ENCODE assay signal across 1 cellular context in the genomic region with DNA sequence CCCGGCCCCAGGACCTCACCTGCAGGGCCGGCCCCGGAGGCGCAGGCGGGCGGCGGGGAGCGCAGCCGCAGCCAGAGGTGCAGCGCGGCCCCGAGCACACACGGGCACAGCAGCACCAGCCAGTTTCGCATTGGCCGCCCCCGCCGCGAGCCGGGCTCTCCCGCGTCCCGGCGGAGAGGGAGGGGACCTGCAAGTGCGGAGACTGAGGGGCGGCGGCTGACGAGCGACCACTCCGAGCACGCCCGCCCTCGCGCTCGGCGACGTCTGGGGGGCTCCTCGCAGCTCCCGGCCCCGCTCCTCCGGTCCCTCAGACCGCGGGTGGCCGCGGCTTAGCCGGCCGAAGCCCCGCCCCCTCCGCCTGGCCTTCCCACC.
TF ChIP-seq lines count a peak whose summit lies in the region.

A gene (minus strand): TSS at position 331 of the 372 bp plus-strand sequence. CDS start 200 bp downstream, at position 131.

TF ChIP-seq in K562, 482 proteins besides CTCF, POLR2A, EP300 and RAD21 (continued from another document and continues in another):
- TF ChIP-seq, protein P1, sequence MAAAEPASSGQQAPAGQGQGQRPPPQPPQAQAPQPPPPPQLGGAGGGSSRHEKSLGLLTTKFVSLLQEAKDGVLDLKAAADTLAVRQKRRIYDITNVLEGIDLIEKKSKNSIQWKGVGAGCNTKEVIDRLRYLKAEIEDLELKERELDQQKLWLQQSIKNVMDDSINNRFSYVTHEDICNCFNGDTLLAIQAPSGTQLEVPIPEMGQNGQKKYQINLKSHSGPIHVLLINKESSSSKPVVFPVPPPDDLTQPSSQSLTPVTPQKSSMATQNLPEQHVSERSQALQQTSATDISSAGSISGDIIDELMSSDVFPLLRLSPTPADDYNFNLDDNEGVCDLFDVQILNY (CRISPR knock-in tag; IDR thresholded peaks at IDR 0.05), result 0 out of 2 replicates have a peak, but pooled peaks have one; percentile 24
- no peak for TF ChIP-seq HOXB6 (CRISPR knock-in tag; IDR thresholded peaks at IDR 0.05; ENCODE audit: borderline replicate concordance)
- TF ChIP-seq NFIC (IDR thresholded peaks at IDR 0.05), result peak; percentile 42
- TF ChIP-seq, protein P2, sequence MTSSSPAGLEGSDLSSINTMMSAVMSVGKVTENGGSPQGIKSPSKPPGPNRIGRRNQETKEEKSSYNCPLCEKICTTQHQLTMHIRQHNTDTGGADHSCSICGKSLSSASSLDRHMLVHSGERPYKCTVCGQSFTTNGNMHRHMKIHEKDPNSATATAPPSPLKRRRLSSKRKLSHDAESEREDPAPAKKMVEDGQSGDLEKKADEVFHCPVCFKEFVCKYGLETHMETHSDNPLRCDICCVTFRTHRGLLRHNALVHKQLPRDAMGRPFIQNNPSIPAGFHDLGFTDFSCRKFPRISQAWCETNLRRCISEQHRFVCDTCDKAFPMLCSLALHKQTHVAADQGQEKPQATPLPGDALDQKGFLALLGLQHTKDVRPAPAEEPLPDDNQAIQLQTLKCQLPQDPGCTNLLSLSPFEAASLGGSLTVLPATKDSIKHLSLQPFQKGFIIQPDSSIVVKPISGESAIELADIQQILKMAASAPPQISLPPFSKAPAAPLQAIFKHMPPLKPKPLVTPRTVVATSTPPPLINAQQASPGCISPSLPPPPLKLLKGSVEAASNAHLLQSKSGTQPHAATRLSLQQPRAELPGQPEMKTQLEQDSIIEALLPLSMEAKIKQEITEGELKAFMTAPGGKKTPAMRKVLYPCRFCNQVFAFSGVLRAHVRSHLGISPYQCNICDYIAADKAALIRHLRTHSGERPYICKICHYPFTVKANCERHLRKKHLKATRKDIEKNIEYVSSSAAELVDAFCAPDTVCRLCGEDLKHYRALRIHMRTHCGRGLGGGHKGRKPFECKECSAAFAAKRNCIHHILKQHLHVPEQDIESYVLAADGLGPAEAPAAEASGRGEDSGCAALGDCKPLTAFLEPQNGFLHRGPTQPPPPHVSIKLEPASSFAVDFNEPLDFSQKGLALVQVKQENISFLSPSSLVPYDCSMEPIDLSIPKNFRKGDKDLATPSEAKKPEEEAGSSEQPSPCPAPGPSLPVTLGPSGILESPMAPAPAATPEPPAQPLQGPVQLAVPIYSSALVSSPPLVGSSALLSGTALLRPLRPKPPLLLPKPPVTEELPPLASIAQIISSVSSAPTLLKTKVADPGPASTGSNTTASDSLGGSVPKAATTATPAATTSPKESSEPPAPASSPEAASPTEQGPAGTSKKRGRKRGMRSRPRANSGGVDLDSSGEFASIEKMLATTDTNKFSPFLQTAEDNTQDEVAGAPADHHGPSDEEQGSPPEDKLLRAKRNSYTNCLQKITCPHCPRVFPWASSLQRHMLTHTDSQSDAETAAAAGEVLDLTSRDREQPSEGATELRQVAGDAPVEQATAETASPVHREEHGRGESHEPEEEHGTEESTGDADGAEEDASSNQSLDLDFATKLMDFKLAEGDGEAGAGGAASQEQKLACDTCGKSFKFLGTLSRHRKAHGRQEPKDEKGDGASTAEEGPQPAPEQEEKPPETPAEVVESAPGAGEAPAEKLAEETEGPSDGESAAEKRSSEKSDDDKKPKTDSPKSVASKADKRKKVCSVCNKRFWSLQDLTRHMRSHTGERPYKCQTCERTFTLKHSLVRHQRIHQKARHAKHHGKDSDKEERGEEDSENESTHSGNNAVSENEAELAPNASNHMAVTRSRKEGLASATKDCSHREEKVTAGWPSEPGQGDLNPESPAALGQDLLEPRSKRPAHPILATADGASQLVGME (CRISPR knock-in tag; IDR thresholded peaks at IDR 0.05), result peak; percentile 82
- no peak for TF ChIP-seq CBFA2T3 (IDR thresholded peaks at IDR 0.05)
- no peak for TF ChIP-seq EP400 (IDR thresholded peaks at IDR 0.05)
- TF ChIP-seq CHCHD3 (CRISPR knock-in tag; IDR thresholded peaks at IDR 0.05), result peak; percentile 59; the same call in 1 of the 2 replicates
- no peak for TF ChIP-seq JUN (IDR thresholded peaks at IDR 0.05; ENCODE audit: borderline replicate concordance, low read depth, low read length)
- TF ChIP-seq JUN (CRISPR knock-in tag; IDR thresholded peaks at IDR 0.05; ENCODE audit: borderline replicate concordance), result no peak
- TF ChIP-seq KDM2B (CRISPR knock-in tag; IDR thresholded peaks at IDR 0.05), result peak; percentile 91; the same call in 1 of the 2 replicates
- TF ChIP-seq, protein P3, sequence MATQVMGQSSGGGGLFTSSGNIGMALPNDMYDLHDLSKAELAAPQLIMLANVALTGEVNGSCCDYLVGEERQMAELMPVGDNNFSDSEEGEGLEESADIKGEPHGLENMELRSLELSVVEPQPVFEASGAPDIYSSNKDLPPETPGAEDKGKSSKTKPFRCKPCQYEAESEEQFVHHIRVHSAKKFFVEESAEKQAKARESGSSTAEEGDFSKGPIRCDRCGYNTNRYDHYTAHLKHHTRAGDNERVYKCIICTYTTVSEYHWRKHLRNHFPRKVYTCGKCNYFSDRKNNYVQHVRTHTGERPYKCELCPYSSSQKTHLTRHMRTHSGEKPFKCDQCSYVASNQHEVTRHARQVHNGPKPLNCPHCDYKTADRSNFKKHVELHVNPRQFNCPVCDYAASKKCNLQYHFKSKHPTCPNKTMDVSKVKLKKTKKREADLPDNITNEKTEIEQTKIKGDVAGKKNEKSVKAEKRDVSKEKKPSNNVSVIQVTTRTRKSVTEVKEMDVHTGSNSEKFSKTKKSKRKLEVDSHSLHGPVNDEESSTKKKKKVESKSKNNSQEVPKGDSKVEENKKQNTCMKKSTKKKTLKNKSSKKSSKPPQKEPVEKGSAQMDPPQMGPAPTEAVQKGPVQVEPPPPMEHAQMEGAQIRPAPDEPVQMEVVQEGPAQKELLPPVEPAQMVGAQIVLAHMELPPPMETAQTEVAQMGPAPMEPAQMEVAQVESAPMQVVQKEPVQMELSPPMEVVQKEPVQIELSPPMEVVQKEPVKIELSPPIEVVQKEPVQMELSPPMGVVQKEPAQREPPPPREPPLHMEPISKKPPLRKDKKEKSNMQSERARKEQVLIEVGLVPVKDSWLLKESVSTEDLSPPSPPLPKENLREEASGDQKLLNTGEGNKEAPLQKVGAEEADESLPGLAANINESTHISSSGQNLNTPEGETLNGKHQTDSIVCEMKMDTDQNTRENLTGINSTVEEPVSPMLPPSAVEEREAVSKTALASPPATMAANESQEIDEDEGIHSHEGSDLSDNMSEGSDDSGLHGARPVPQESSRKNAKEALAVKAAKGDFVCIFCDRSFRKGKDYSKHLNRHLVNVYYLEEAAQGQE (CRISPR knock-in tag; IDR thresholded peaks at IDR 0.05; ENCODE audit: low read depth), result peak; percentile 39
- 0 out of 2 replicates have a peak, but pooled peaks have one; percentile 56 for TF ChIP-seq ZNF830 (CRISPR knock-in tag; IDR thresholded peaks at IDR 0.05)
- TF ChIP-seq KDM5B (IDR thresholded peaks at IDR 0.05; ENCODE audit: insufficient replicate concordance, low read depth, low read length), result peak; percentile 80
- TF ChIP-seq POLR3A (IDR thresholded peaks at IDR 0.05; ENCODE audit: borderline replicate concordance, extremely low read depth, insufficient read depth, insufficient read length), result no peak
- TF ChIP-seq, protein P4, sequence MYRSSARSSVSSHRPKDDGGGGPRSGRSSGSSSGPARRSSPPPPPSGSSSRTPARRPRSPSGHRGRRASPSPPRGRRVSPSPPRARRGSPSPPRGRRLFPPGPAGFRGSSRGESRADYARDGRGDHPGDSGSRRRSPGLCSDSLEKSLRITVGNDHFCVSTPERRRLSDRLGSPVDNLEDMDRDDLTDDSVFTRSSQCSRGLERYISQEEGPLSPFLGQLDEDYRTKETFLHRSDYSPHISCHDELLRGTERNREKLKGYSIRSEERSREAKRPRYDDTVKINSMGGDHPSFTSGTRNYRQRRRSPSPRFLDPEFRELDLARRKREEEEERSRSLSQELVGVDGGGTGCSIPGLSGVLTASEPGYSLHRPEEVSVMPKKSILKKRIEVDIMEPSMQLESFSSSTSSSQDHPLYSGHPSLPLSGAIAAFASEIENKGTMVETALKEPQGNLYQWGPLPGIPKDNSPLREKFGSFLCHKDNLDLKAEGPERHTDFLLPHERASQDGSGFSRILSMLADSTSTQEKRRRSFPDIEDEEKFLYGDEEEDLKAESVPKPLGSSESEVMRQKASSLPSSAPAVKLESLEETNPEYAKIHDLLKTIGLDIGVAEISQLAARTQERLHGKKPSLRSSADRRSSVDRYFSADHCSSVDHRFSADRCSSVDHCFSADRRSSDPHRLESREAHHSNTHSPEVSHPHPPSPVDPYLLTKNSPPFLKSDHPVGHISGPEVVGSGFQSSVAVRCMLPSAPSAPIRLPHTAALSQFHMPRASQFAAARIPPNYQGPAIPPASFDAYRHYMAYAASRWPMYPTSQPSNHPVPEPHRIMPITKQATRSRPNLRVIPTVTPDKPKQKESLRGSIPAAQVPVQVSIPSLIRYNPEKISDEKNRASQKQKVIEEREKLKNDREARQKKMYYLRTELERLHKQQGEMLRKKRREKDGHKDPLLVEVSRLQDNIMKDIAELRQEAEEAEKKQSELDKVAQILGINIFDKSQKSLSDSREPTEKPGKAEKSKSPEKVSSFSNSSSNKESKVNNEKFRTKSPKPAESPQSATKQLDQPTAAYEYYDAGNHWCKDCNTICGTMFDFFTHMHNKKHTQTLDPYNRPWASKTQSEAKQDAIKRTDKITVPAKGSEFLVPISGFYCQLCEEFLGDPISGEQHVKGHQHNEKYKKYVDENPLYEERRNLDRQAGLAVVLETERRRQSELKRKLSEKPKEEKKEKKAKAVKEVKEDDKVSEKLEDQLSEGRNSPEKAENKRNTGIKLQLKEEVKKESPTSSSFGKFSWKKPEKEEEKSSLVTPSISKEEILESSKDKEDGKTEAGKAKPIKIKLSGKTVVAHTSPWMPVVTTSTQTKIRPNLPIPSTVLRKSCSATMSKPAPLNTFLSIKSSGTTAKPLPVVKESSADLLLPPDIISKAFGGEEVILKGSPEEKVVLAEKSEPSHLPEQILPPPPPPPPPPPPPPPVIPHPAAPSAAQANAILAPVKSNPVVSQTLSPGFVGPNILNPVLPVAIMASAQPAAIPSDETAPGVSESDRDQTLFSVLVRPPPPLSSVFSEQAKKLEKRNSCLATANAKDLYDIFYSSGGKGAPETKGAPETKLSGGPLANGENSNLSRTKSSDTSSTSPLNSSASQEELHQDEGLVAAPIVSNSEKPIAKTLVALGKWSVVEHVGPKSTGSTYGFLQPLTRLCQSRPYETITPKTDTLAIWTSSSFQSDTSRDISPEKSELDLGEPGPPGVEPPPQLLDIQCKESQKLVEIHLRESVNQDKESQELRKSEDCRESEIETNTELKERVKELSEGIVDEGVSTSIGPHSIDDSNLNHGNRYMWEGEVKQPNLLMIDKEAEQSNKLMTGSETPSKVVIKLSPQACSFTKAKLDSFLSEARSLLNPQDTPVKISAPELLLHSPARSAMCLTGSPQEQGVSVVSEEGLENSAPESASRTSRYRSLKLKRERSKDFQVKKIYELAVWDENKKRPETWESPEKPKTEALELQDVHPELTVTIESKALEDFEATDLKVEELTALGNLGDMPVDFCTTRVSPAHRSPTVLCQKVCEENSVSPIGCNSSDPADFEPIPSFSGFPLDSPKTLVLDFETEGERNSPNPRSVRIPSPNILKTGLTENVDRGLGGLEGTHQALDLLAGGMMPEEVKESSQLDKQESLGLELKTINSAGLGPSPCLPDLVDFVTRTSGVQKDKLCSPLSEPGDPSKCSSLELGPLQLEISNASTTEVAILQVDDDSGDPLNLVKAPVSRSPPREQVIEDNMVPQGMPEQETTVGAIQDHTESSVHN (IDR thresholded peaks at IDR 0.05; ENCODE audit: borderline replicate concordance in 1 of 2, low read depth in 1 of 2), result no peak
- no peak for TF ChIP-seq ZNF232 (CRISPR knock-in tag; IDR thresholded peaks at IDR 0.05)
- TF ChIP-seq HNRNPL (IDR thresholded peaks at IDR 0.05; ENCODE audit: low read depth, low read length), result 0 out of 2 replicates have a peak, but pooled peaks have one; percentile 59
- TF ChIP-seq SMARCB1 (IDR thresholded peaks at IDR 0.05; ENCODE audit: insufficient read length, low read depth), result peak; percentile 56
- TF ChIP-seq PHF20 (IDR thresholded peaks at IDR 0.05; ENCODE audit: partially characterized antibody), result peak; percentile 17
- no peak for TF ChIP-seq ZNF197 (CRISPR knock-in tag; IDR thresholded peaks at IDR 0.05; ENCODE audit: low read depth)
- peak; percentile 80 for TF ChIP-seq CCNT2 (IDR thresholded peaks at IDR 0.05; ENCODE audit: borderline replicate concordance, extremely low read depth, insufficient read length, low read depth, low read length)
- 0 out of 2 replicates have a peak, but pooled peaks have one; percentile 7 for TF ChIP-seq ELF1 (tag; IDR thresholded peaks at IDR 0.05)
- peak; percentile 90 for TF ChIP-seq POLR2G (IDR thresholded peaks at IDR 0.05; ENCODE audit: low read depth, low read length)
- TF ChIP-seq MECOM (CRISPR knock-in tag; IDR thresholded peaks at IDR 0.05), result no peak
- TF ChIP-seq, protein P5, sequence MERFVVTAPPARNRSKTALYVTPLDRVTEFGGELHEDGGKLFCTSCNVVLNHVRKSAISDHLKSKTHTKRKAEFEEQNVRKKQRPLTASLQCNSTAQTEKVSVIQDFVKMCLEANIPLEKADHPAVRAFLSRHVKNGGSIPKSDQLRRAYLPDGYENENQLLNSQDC (CRISPR knock-in tag; IDR thresholded peaks at IDR 0.05), result peak; percentile 84; the same call in 1 of the 2 replicates
- TF ChIP-seq NRF1 (conservative IDR thresholded peaks at IDR 0.05 in 1 of 2, IDR thresholded peaks at IDR 0.05 in 1 of 2), result no peak
- TF ChIP-seq POLR2AphosphoS2 (IDR thresholded peaks at IDR 0.05; ENCODE audit: low read length), result peak; percentile 19; the same call in 1 of the 2 replicates
- TF ChIP-seq, protein P6, sequence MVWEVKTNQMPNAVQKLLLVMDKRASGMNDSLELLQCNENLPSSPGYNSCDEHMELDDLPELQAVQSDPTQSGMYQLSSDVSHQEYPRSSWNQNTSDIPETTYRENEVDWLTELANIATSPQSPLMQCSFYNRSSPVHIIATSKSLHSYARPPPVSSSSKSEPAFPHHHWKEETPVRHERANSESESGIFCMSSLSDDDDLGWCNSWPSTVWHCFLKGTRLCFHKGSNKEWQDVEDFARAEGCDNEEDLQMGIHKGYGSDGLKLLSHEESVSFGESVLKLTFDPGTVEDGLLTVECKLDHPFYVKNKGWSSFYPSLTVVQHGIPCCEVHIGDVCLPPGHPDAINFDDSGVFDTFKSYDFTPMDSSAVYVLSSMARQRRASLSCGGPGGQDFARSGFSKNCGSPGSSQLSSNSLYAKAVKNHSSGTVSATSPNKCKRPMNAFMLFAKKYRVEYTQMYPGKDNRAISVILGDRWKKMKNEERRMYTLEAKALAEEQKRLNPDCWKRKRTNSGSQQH (CRISPR knock-in tag; IDR thresholded peaks at IDR 0.05), result 0 out of 2 replicates have a peak, but pooled peaks have one; percentile 41
- TF ChIP-seq TAF1 (IDR thresholded peaks at IDR 0.05; ENCODE audit: control insufficient read depth, extremely low read depth, insufficient read depth, low read length, severe bottlenecking), result peak; percentile 30
- TF ChIP-seq GABPA (tag; conservative IDR thresholded peaks at IDR 0.05; ENCODE audit: low read depth), result no peak
- TF ChIP-seq, protein P7, sequence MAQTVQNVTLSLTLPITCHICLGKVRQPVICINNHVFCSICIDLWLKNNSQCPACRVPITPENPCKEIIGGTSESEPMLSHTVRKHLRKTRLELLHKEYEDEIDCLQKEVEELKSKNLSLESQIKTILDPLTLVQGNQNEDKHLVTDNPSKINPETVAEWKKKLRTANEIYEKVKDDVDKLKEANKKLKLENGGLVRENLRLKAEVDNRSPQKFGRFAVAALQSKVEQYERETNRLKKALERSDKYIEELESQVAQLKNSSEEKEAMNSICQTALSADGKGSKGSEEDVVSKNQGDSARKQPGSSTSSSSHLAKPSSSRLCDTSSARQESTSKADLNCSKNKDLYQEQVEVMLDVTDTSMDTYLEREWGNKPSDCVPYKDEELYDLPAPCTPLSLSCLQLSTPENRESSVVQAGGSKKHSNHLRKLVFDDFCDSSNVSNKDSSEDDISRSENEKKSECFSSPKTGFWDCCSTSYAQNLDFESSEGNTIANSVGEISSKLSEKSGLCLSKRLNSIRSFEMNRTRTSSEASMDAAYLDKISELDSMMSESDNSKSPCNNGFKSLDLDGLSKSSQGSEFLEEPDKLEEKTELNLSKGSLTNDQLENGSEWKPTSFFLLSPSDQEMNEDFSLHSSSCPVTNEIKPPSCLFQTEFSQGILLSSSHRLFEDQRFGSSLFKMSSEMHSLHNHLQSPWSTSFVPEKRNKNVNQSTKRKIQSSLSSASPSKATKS (CRISPR knock-in tag; IDR thresholded peaks at IDR 0.05), result no peak
- peak; percentile 60; the same call in 1 of the 2 replicates for TF ChIP-seq E2F3 (CRISPR knock-in tag; IDR thresholded peaks at IDR 0.05)
